ENCODE assay signal across 8 cellular contexts in the genomic region with DNA sequence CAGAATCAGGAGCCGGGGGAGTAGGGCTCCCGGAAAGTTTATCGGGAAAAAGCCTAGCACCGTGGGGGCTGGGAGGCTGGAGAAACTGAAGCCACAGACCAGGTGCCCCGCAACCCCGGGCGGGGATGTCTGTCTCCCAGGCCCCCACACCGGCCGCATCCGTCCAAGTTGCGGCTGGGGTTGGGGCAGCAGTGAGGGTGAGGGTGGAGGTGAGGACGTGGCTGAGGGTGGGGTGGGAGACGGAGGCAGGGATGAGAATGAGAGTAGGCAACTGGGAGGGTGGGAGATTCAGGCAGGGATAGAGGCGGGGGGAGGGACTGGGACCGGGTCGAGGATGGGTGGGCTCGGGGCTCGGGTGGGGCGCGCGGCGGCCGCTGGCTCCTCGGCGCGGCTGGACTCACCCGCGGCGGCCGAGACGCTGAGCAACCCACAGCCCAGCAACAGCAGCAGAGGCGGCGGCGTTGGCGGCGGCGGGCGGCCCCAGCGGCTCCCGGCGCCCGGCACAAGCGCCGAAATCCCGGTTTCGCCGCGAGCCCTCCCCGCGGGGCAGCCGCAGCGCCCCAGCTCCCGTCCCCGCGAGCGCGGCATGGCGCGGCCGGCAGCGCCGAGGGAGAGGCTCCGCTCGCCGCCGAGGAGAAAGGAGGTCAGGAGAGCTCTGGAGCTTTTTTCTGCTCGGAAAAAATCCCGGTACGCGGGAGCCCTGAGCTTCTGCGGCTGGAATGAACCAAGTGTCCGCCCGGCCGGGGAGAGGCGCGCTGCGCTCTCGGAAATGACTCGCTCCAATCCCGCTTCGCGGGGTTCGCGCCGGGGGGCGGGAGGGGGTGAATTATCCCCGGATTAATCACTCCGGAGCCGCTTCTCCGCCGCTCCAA. TPM values are rescaled to one million over a fixed set of nuclear protein-coding genes. Genes with fewer than 3 reads are reported as not detected.
DNase-seq lines count a peak whose midpoint lies in the region; ATAC-seq, FAIRE-seq and TF ChIP-seq lines count a peak whose summit lies in the region.

Gene CSMD2 (minus strand): TSS at position 721 of the 872 bp plus-strand sequence. CDS start 133 bp downstream, at position 588.

- peak; percentile 87 for DNase-seq in GM23248
- DNase-seq in NT2/D1 (ENCODE audit: low read depth, low spot score) = no peak
- peak; percentile 22 for DNase-seq in fibroblast of pulmonary artery (ENCODE audit: low read depth)
- DNase-seq in occipital lobe (lab: John Stamatoyannopoulos, UW) = peak; percentile 76
- no peak for DNase-seq in GM10266 (ENCODE audit: extremely low spot score)
- DNase-seq in RCC 7860 (ENCODE audit: low spot score) = no peak
- no peak for DNase-seq in stimulated activated CD4-positive, alpha-beta T cell treated with anti-CD3 and anti-CD28 coated beads, Interleukin-4, amount 100 ng/mL, for 4 hours

- no peaks in the 10 kb centered on the region for H3F3A ChIP-seq in GM23248 (ENCODE audit: insufficient read depth)

- H3K27me3 ChIP-seq in GM23248 (replicated peaks; ENCODE audit: insufficient read depth) = no peaks in the 10 kb centered on the region
- peaks cover 17% of the 10 kb centered on the region for H3K27me3 ChIP-seq in NT2/D1 (ENCODE audit: insufficient read depth, insufficient read length)

- H2AFZ ChIP-seq in GM23248 = peak within 1 kb of the TSS; percentile 89

- H3K36me3 ChIP-seq in GM23248 (ENCODE audit: low read depth) (no peaks in the 10 kb centered on the region), NT2/D1 (ENCODE audit: insufficient read depth, insufficient read length, low read length) (peaks cover 6% of the 10 kb centered on the region)

- H3K9me3 ChIP-seq in GM23248 (ENCODE audit: low read depth) (no peaks in the 10 kb centered on the region), NT2/D1 (ENCODE audit: insufficient read depth, low read length) (no peaks in the 10 kb centered on the region)

- no peaks in the 10 kb centered on the region for H3K9me2 ChIP-seq in GM23248 (ENCODE audit: insufficient read depth)

- no peak for FAIRE-seq in RCC 7860 (lab: Jason Lieb, UNC)

- TF ChIP-seq CTCF in fibroblast of pulmonary artery (IDR thresholded peaks at IDR 0.05; ENCODE audit: low read length, missing control alignments) (no peak), GM10266 (IDR thresholded peaks at IDR 0.05; ENCODE audit: control insufficient read depth, insufficient read depth, low read depth, missing control alignments) (no peak)

- in situ Hi-C loops in GM23248 (cut with MboI) = loop anchor here (10.0 kb wide), 1 partner anchor 430 kb away; no protein-coding TSS in a partner anchor

- peak within 1 kb of the TSS; percentile 89 for H3K4me3 ChIP-seq in GM23248
- peak within 1 kb of the TSS; percentile 74 for H3K4me3 ChIP-seq in NT2/D1 (ENCODE audit: insufficient read length, low read depth)
- H3K4me3 ChIP-seq in fibroblast of pulmonary artery (replicated peaks; ENCODE audit: low read depth, low read length) = no peak within 1 kb of the TSS

- H4K20me1 ChIP-seq in GM23248 (ENCODE audit: insufficient read depth) = no peaks in the 10 kb centered on the region

- 0 to 1% methylated on average over 28 to 65 of the region's 91 CpGs for WGBS in GM23248 (ENCODE audit: low coverage in 1 of 2, low lambda C conversion rate in 2 of 2, missing lambda C conversion rate in 2 of 2), 2 experiments

- peaks cover 42% of the 10 kb centered on the region for H3K79me2 ChIP-seq in GM23248 (ENCODE audit: insufficient read depth)

- H3K9ac ChIP-seq in GM23248 (peak within 1 kb of the TSS; percentile 79), NT2/D1 (ENCODE audit: insufficient read length, low read depth) (peak within 1 kb of the TSS; percentile 89)

- H3K27ac ChIP-seq in GM23248 = peak within 1 kb of the TSS; percentile 36

- H3K4me1 ChIP-seq in GM23248 (ENCODE audit: insufficient read depth) (peaks cover 14% of the 10 kb centered on the region), NT2/D1 (ENCODE audit: insufficient read depth, insufficient read length) (peaks cover 2% of the 10 kb centered on the region)

- no peak for ATAC-seq in GM18868 (IDR thresholded peaks at IDR 0.05; ENCODE audit: unreplicated experiment)

- peak within 1 kb of the TSS; percentile 91 for H3K4me2 ChIP-seq in GM23248 (ENCODE audit: unreplicated experiment)

RNA-seq across cellular contexts. Expression of gene CSMD2, which starts in this region (rescaled TPM):
- 7.1 and 10.4 TPM in 2 replicates for total RNA-seq in GM23248 (2014; rRNA removed; shearing (Covaris generic))
- 4.5 and 5.1 TPM in 2 replicates for polyA plus RNA-seq in GM23248 (2016; fragmentation: Nextera tagmentation; extraction: Ambion mirVana)
- 38.4 TPM for total RNA-seq in occipital lobe

Comparison
In these comparisons a context has a peak if more than half of its experiments do, and no peak if none do; other contexts are left out.
1. DNase-seq: peak in GM23248 (single experiment), fibroblast of pulmonary artery (single experiment) and occipital lobe (single experiment); none in NT2/D1 (single experiment), GM10266 (single experiment), RCC 7860 (single experiment) and stimulated activated CD4-positive, alpha-beta T cell treated with anti-CD3 and anti-CD28 coated beads, Interleukin-4, amount 100 ng/mL, for 4 hours (0 of 2).